9 cellular contexts compared by ENCODE assay signal in genomic region chr15:43912991-43913927, GRCh38.
DNase-seq lines count a peak whose midpoint lies in the region; ATAC-seq and TF ChIP-seq lines count a peak whose summit lies in the region.
"Had no signal": no experiment of that assay in that cellular context is flagged by ENCODE, and none has a peak within 500 bp of the region (broad histone marks: within the 10 kb centered on the region; RNA-seq: fewer than 3 reads in every experiment).

No MANE protein-coding gene starts in this region.

- no peak overlapping the region for H3K4me3 Mint-ChIP-seq in activated naive CD4-positive, alpha-beta T cell treated with anti-CD3 and anti-CD28 coated beads for 36 hours
- no peak overlapping the region for H3K4me3 Mint-ChIP-seq in neural progenitor cell
- H3K4me3 Mint-ChIP-seq: activated naive CD8-positive, alpha-beta T cell treated with anti-CD3 and anti-CD28 coated beads, Interleukin-2, amount 10 ng/mL, durations not matched to agents 7 days and 5 days had no signal

- no peak overlapping the region for H3K4me3 ChIP-seq in upper lobe of right lung
- no peak overlapping the region for H3K4me3 ChIP-seq in neural progenitor cell

- H3K27ac ChIP-seq in upper lobe of right lung (no peak overlapping the region), neural progenitor cell (no peak overlapping the region)

- no peaks in the 10 kb centered on the region for H3K36me3 Mint-ChIP-seq in activated naive CD4-positive, alpha-beta T cell treated with anti-CD3 and anti-CD28 coated beads for 36 hours (ENCODE audit: low read depth)
- H3K36me3 Mint-ChIP-seq in neural progenitor cell, result peaks cover 4% of the 10 kb centered on the region
- H3K36me3 Mint-ChIP-seq: activated naive CD8-positive, alpha-beta T cell treated with anti-CD3 and anti-CD28 coated beads, Interleukin-2, amount 10 ng/mL, durations not matched to agents 7 days and 5 days had no signal

- peaks cover 2% of the 10 kb centered on the region for H3K4me1 Mint-ChIP-seq in activated naive CD4-positive, alpha-beta T cell treated with anti-CD3 and anti-CD28 coated beads for 36 hours (ENCODE audit: low read depth)
- H3K4me1 Mint-ChIP-seq in neural progenitor cell, result peaks cover 2% of the 10 kb centered on the region
- H3K4me1 Mint-ChIP-seq: activated naive CD8-positive, alpha-beta T cell treated with anti-CD3 and anti-CD28 coated beads, Interleukin-2, amount 10 ng/mL, durations not matched to agents 7 days and 5 days had no signal

- H3F3A ChIP-seq in neural progenitor cell (ENCODE audit: low read depth), result peaks cover 9% of the 10 kb centered on the region

- H3K36me3 ChIP-seq in upper lobe of right lung (no peaks in the 10 kb centered on the region), neural progenitor cell (no peaks in the 10 kb centered on the region)

- H4K20me1 ChIP-seq in neural progenitor cell (ENCODE audit: low read depth), result no peaks in the 10 kb centered on the region

- CTCF ChIA-PET in activated naive CD4-positive, alpha-beta T cell treated with anti-CD3 and anti-CD28 coated beads for 36 hours (lab: Charles Lee), result interaction anchor here (0.7 to 2.0 kb wide), 3 partner anchors 10 to 35 kb away, joined by 3 to 7 read pairs (median 3); no protein-coding TSS in a partner anchor

- H3K27me3 ChIP-seq in upper lobe of right lung, result peaks cover 6% of the 10 kb centered on the region
- no peaks in the 10 kb centered on the region for H3K27me3 ChIP-seq in neural progenitor cell

- H3K9me3 ChIP-seq in upper lobe of right lung, result no peaks in the 10 kb centered on the region
- no peaks in the 10 kb centered on the region for H3K9me3 ChIP-seq in neural progenitor cell (ENCODE audit: low read depth)

- H2AFZ ChIP-seq in neural progenitor cell (replicated peaks), result no peak overlapping the region

- H3K4me2 ChIP-seq in neural progenitor cell, result no peak overlapping the region

- H3K27me3 Mint-ChIP-seq in activated naive CD4-positive, alpha-beta T cell treated with anti-CD3 and anti-CD28 coated beads for 36 hours (ENCODE audit: low read depth), result no peaks in the 10 kb centered on the region
- peaks cover 2% of the 10 kb centered on the region for H3K27me3 Mint-ChIP-seq in neural progenitor cell (ENCODE audit: insufficient read depth, low read depth)

- no peak overlapping the region for H3K27ac Mint-ChIP-seq in activated naive CD4-positive, alpha-beta T cell treated with anti-CD3 and anti-CD28 coated beads for 36 hours
- no peak overlapping the region for H3K27ac Mint-ChIP-seq in neural progenitor cell
- H3K27ac Mint-ChIP-seq: activated naive CD8-positive, alpha-beta T cell treated with anti-CD3 and anti-CD28 coated beads, Interleukin-2, amount 10 ng/mL, durations not matched to agents 7 days and 5 days had no signal

- peak; percentile 11 for DNase-seq in activated naive CD4-positive, alpha-beta T cell treated with anti-CD3 and anti-CD28 coated beads for 36 hours
- no peak for DNase-seq in activated naive CD4-positive, alpha-beta T cell (lab: John Stamatoyannopoulos, UW)
- DNase-seq in astrocyte of the hippocampus (ENCODE audit: low read depth, low spot score), result peak; percentile 96
- DNase-seq in iris pigment epithelial cell (ENCODE audit: low read depth), result peak; percentile 98
- no peak for DNase-seq in upper lobe of right lung
- no peak for DNase-seq in neural progenitor cell (ENCODE audit: low spot score)
- DNase-seq in NCI-H187 treated with DMSO at 0.1 percent for 48 hours (lab: John Stamatoyannopoulos, UW), result no peak
- DNase-seq: activated naive CD8-positive, alpha-beta T cell treated with anti-CD3 and anti-CD28 coated beads, Interleukin-2, amount 10 ng/mL, durations not matched to agents 7 days and 5 days had no signal

- TF ChIP-seq CTCF in upper lobe of right lung (IDR thresholded peaks at IDR 0.05) (no peak), neural progenitor cell (IDR thresholded peaks at IDR 0.05) (no peak)

- H3K79me2 ChIP-seq in neural progenitor cell (ENCODE audit: low read depth), result no peaks in the 10 kb centered on the region

- no peak overlapping the region for H3K9ac ChIP-seq in neural progenitor cell

- ATAC-seq in upper lobe of right lung (peak; percentile 30), GM21723 (IDR thresholded peaks at IDR 0.05; ENCODE audit: unreplicated experiment) (no peak)

- no peaks in the 10 kb centered on the region for H3K4me1 ChIP-seq in upper lobe of right lung
- peaks cover 9% of the 10 kb centered on the region for H3K4me1 ChIP-seq in neural progenitor cell

- H3K9me3 Mint-ChIP-seq in activated naive CD4-positive, alpha-beta T cell treated with anti-CD3 and anti-CD28 coated beads for 36 hours, result no peaks in the 10 kb centered on the region
- H3K9me3 Mint-ChIP-seq in neural progenitor cell, result no peaks in the 10 kb centered on the region
- H3K9me3 Mint-ChIP-seq: activated naive CD8-positive, alpha-beta T cell treated with anti-CD3 and anti-CD28 coated beads, Interleukin-2, amount 10 ng/mL, durations not matched to agents 7 days and 5 days had no signal

- intact Hi-C loops in activated naive CD4-positive, alpha-beta T cell treated with anti-CD3 and anti-CD28 coated beads for 36 hours (cut with micrococcal nuclease), result no loop called here
- intact Hi-C loops in upper lobe of right lung (cut with DNase I), result no loop called here

Comparison
In these comparisons a context has a peak if more than half of its experiments do, and no peak if none do; other contexts are left out.
1. DNase-seq: peak in activated naive CD4-positive, alpha-beta T cell treated with anti-CD3 and anti-CD28 coated beads for 36 hours (single experiment), astrocyte of the hippocampus (single experiment) and iris pigment epithelial cell (single experiment); none in activated naive CD4-positive, alpha-beta T cell (0 of 4), upper lobe of right lung (single experiment), neural progenitor cell (single experiment) and NCI-H187 treated with DMSO at 0.1 percent for 48 hours (single experiment).